Comparison of ENCODE assay signal across 1 cellular context in genomic region chr7:2022737-2023250, GRCh38.
A peak's percentile ranks its signal among the peaks of the same experiment; 100 is the strongest.
TF ChIP-seq lines count a peak whose summit lies in the region.

No MANE protein-coding gene starts in this region.

TF ChIP-seq in K562, 482 proteins besides CTCF, POLR2A, EP300 and RAD21 (continued from another document):
- TF ChIP-seq MYC (IDR thresholded peaks at IDR 0.05; ENCODE audit: low read depth, low read length) (peak; percentile 23; the same call in 1 of the 2 replicates), MYC (CRISPR knock-in tag; IDR thresholded peaks at IDR 0.05; ENCODE audit: borderline replicate concordance, low read depth) (no peak), PCBP1 (IDR thresholded peaks at IDR 0.05; ENCODE audit: low read depth, low read length, poor library complexity, severe bottlenecking) (no peak), ZBTB1 (CRISPR knock-in tag; IDR thresholded peaks at IDR 0.05; ENCODE audit: borderline replicate concordance, low read depth) (no peak), ZNF707 (CRISPR knock-in tag; conservative IDR thresholded peaks at IDR 0.05) (no peak), SIRT6 (IDR thresholded peaks at IDR 0.05; ENCODE audit: low read depth, low read length) (no peak), ETS2 (tag; IDR thresholded peaks at IDR 0.05; ENCODE audit: borderline replicate concordance, poor library complexity, severe bottlenecking) (no peak), RFX1 (IDR thresholded peaks at IDR 0.05) (no peak), LARP7 (IDR thresholded peaks at IDR 0.05) (no peak), ZNF444 (CRISPR knock-in tag; IDR thresholded peaks at IDR 0.05) (no peak), PYGO2 (tag; IDR thresholded peaks at IDR 0.05) (0 out of 2 replicates have a peak, but pooled peaks have one; percentile 79), E2F3 (CRISPR knock-in tag; IDR thresholded peaks at IDR 0.05) (no peak), FOXK1 (CRISPR knock-in tag; IDR thresholded peaks at IDR 0.05; ENCODE audit: borderline replicate concordance) (no peak), ZBTB7A (IDR thresholded peaks at IDR 0.05; ENCODE audit: borderline replicate concordance, control insufficient read depth, low read depth, low read length) (no peak), PTRF (tag; IDR thresholded peaks at IDR 0.05) (no peak), EP400 (IDR thresholded peaks at IDR 0.05) (peak; percentile 63), BHLHE40 (IDR thresholded peaks at IDR 0.05; ENCODE audit: low read length) (peak; percentile 64; the same call in 1 of the 2 replicates), AFF1 (IDR thresholded peaks at IDR 0.05; ENCODE audit: low read depth in 1 of 2, partially characterized antibody in 2 of 2) (peak; percentile 65 to 87), ATF6 (CRISPR knock-in tag; IDR thresholded peaks at IDR 0.05) (no peak), FOXJ3 (CRISPR knock-in tag; IDR thresholded peaks at IDR 0.05) (no peak), ZBTB26 (CRISPR knock-in tag; IDR thresholded peaks at IDR 0.05) (0 out of 2 replicates have a peak, but pooled peaks have one; percentile 45), ZNF830 (CRISPR knock-in tag; IDR thresholded peaks at IDR 0.05) (no peak), ZNF668 (CRISPR knock-in tag; IDR thresholded peaks at IDR 0.05) (no peak), FOXK2 (conservative IDR thresholded peaks at IDR 0.05 in 1 of 2, IDR thresholded peaks at IDR 0.05 in 1 of 2; ENCODE audit: low read depth in 2 of 2) (peak; percentile 76 to 79), ZBTB49 (CRISPR knock-in tag; IDR thresholded peaks at IDR 0.05; ENCODE audit: borderline replicate concordance) (no peak), USF1 (CRISPR knock-in tag; IDR thresholded peaks at IDR 0.05) (no peak), NR1H2 (CRISPR knock-in tag; IDR thresholded peaks at IDR 0.05) (no peak), STAT5B (CRISPR knock-in tag; IDR thresholded peaks at IDR 0.05) (no peak), TFAM (CRISPR knock-in tag; conservative IDR thresholded peaks at IDR 0.05) (no peak), PHTF2 (CRISPR knock-in tag; IDR thresholded peaks at IDR 0.05) (no peak), TSHZ1 (CRISPR knock-in tag; IDR thresholded peaks at IDR 0.05) (peak; percentile 26; the same call in 1 of the 2 replicates), ZNF445 (CRISPR knock-in tag; IDR thresholded peaks at IDR 0.05; ENCODE audit: low read depth) (no peak), GABPA (tag; conservative IDR thresholded peaks at IDR 0.05; ENCODE audit: low read depth) (no peak), THRB (CRISPR knock-in tag; conservative IDR thresholded peaks at IDR 0.05) (no peak), PHF8 (IDR thresholded peaks at IDR 0.05; ENCODE audit: borderline replicate concordance, low read length) (no peak)
